ENCODE assay signal across 9 cellular contexts in the genomic region with DNA sequence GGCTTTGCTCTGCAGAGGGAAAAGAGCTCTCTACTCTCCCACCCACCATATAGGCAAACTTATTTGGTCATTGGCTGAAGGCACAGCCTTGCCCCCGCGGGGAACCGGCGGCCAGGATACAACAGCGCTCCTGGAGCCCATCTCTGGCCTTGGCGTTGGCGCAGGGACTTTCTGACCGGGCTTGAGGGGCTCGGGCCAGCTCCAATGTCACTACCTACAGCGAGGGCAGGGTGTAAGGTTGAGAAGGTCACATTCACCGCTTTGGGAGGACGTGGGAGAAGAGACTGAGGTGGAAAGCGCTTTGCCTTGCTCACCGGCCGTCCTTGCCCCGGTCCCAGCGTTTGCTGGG. TPM values are rescaled to one million over a fixed set of nuclear protein-coding genes. Genes with fewer than 3 reads are reported as not detected.
A peak's percentile ranks its signal among the peaks of the same experiment; 100 is the strongest.
DNase-seq lines count a peak whose midpoint lies in the region; ATAC-seq and TF ChIP-seq lines count a peak whose summit lies in the region.
"Had no signal": no experiment of that assay in that cellular context is flagged by ENCODE, and none has a peak within 500 bp of the region (broad histone marks: within the 10 kb centered on the region; RNA-seq: fewer than 3 reads in every experiment).

No MANE protein-coding gene starts in this region.

- CTCF ChIA-PET in activated CD8-positive, alpha-beta memory T cell treated with anti-CD3 and anti-CD28 coated beads, Interleukin-2, amount 10 ng/mL, durations not matched to agents 7 days and 5 days (lab: Charles Lee) = no interaction called here
- CTCF ChIA-PET in GM10248 (lab: Yijun Ruan, JAX) = interaction anchor here (1.0 to 1.5 kb wide), 7 partner anchors 8 to 690 kb away, joined by 3 to 6 read pairs (median 3); no protein-coding TSS in a partner anchor

- H3K4me3 Mint-ChIP-seq in activated CD8-positive, alpha-beta memory T cell treated with anti-CD3 and anti-CD28 coated beads, Interleukin-2, amount 10 ng/mL, durations not matched to agents 7 days and 5 days = no peak overlapping the region
- peak overlapping the region; percentile 43 to 59 for H3K4me3 Mint-ChIP-seq in effector memory CD8-positive, alpha-beta T cell

- in situ Hi-C loops in KBM-7 (cut with MboI; ENCODE audit: low pct_unique_long_range_greater_than_20kb, low sequenced_read_pairs) = loop anchor here (25.0 kb wide), 2 partner anchors 575 to 675 kb away; no protein-coding TSS in a partner anchor

- peaks cover 26% of the 10 kb centered on the region for H3K4me1 Mint-ChIP-seq in activated CD8-positive, alpha-beta memory T cell treated with anti-CD3 and anti-CD28 coated beads, Interleukin-2, amount 10 ng/mL, durations not matched to agents 7 days and 5 days
- H3K4me1 Mint-ChIP-seq in effector memory CD8-positive, alpha-beta T cell (ENCODE audit: low read depth in 2 of 2) = peaks cover 20 to 23% of the 10 kb centered on the region in 2 donors

- H3K9me3 Mint-ChIP-seq in activated CD8-positive, alpha-beta memory T cell treated with anti-CD3 and anti-CD28 coated beads, Interleukin-2, amount 10 ng/mL, durations not matched to agents 7 days and 5 days (ENCODE audit: low read depth) = no peaks in the 10 kb centered on the region
- H3K9me3 Mint-ChIP-seq in effector memory CD8-positive, alpha-beta T cell = peaks cover 0 to 2% of the 10 kb centered on the region in 2 donors

- H3K36me3 Mint-ChIP-seq in activated CD8-positive, alpha-beta memory T cell treated with anti-CD3 and anti-CD28 coated beads, Interleukin-2, amount 10 ng/mL, durations not matched to agents 7 days and 5 days = peaks cover 12% of the 10 kb centered on the region
- peaks cover 3% of the 10 kb centered on the region for H3K36me3 Mint-ChIP-seq in effector memory CD8-positive, alpha-beta T cell (ENCODE audit: insufficient read depth)

- POLR2A ChIA-PET in GM10248 (lab: Yijun Ruan, JAX) = no interaction called here

- H3K27me3 Mint-ChIP-seq in activated CD8-positive, alpha-beta memory T cell treated with anti-CD3 and anti-CD28 coated beads, Interleukin-2, amount 10 ng/mL, durations not matched to agents 7 days and 5 days = peaks cover 91% of the 10 kb centered on the region
- H3K27me3 Mint-ChIP-seq in effector memory CD8-positive, alpha-beta T cell = peaks cover 74 to 90% of the 10 kb centered on the region in 2 donors

- DNase-seq in activated CD8-positive, alpha-beta memory T cell treated with anti-CD3 and anti-CD28 coated beads, Interleukin-2, amount 10 ng/mL, durations not matched to agents 7 days and 5 days = no peak
- DNase-seq in activated CD8-positive, alpha-beta memory T cell treated with anti-CD3 and anti-CD28 coated beads for 24 hours = no peak
- DNase-seq in NCI-H510A (lab: John Stamatoyannopoulos, UW) = peak; percentile 22
- no peak for DNase-seq in effector memory CD8-positive, alpha-beta T cell
- DNase-seq in skeletal muscle cell (ENCODE audit: low read depth) = no peak
- DNase-seq in GM10248 (ENCODE audit: extremely low spot score) = no peak
- no peak for DNase-seq in KBM-7
- DNase-seq: GOT3 had no signal

- H3K27ac Mint-ChIP-seq in activated CD8-positive, alpha-beta memory T cell treated with anti-CD3 and anti-CD28 coated beads, Interleukin-2, amount 10 ng/mL, durations not matched to agents 7 days and 5 days = peak overlapping the region; percentile 61
- no peak overlapping the region for H3K27ac Mint-ChIP-seq in effector memory CD8-positive, alpha-beta T cell

- H3K4me3 ChIP-seq in skeletal muscle cell (ENCODE audit: low read depth, low read length) = peak overlapping the region; percentile 33

- ATAC-seq in activated CD8-positive, alpha-beta memory T cell treated with anti-CD3 and anti-CD28 coated beads, Interleukin-2, amount 10 ng/mL, durations not matched to agents 7 days and 5 days = no peak
- ATAC-seq in effector memory CD8-positive, alpha-beta T cell (replicated peaks) = no peak
- ATAC-seq in HG02885 (IDR thresholded peaks at IDR 0.05; ENCODE audit: poor library complexity, unreplicated experiment) = no peak

- no peak for TF ChIP-seq CTCF in GM10248 (IDR thresholded peaks at IDR 0.05; ENCODE audit: control extremely low read depth, extremely low read depth, low read depth, missing control alignments)

RNA-seq across cellular contexts. Expression of a gene that starts 2.2 kb away (rescaled TPM):
- total RNA-seq in activated CD8-positive, alpha-beta memory T cell treated with anti-CD3 and anti-CD28 coated beads, Interleukin-2, amount 10 ng/mL, durations not matched to agents 7 days and 5 days = not detected
